Comparison of ENCODE assay signal across 2 cellular contexts in genomic region chr18:49486617-49486958, GRCh38.
TF ChIP-seq lines count a peak whose summit lies in the region.

No MANE protein-coding gene starts in this region.

TF ChIP-seq in A549, 52 proteins besides CTCF, POLR2A, EP300 and RAD21 (continued from another document):
- TF ChIP-seq, protein P1, sequence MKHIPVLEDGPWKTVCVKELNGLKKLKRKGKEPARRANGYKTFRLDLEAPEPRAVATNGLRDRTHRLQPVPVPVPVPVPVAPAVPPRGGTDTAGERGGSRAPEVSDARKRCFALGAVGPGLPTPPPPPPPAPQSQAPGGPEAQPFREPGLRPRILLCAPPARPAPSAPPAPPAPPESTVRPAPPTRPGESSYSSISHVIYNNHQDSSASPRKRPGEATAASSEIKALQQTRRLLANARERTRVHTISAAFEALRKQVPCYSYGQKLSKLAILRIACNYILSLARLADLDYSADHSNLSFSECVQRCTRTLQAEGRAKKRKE (CRISPR knock-in tag; IDR thresholded peaks at IDR 0.05; ENCODE audit: low read depth) = no peak
- TF ChIP-seq, protein P2, sequence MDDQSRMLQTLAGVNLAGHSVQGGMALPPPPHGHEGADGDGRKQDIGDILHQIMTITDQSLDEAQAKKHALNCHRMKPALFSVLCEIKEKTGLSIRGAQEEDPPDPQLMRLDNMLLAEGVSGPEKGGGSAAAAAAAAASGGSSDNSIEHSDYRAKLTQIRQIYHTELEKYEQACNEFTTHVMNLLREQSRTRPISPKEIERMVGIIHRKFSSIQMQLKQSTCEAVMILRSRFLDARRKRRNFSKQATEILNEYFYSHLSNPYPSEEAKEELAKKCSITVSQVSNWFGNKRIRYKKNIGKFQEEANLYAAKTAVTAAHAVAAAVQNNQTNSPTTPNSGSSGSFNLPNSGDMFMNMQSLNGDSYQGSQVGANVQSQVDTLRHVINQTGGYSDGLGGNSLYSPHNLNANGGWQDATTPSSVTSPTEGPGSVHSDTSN (IDR thresholded peaks at IDR 0.05) = no peak
- TF ChIP-seq RCOR1 (IDR thresholded peaks at IDR 0.05; ENCODE audit: low read depth, low read length) = no peak
- TF ChIP-seq JUN (IDR thresholded peaks at IDR 0.05) = no peak
- no peak for TF ChIP-seq E2F6 (IDR thresholded peaks at IDR 0.05; ENCODE audit: borderline replicate concordance, low read depth)
- TF ChIP-seq FOXS1 (CRISPR knock-in tag; IDR thresholded peaks at IDR 0.05) = no peak
- no peak for TF ChIP-seq MAFK (IDR thresholded peaks at IDR 0.05; ENCODE audit: partially characterized antibody)
- TF ChIP-seq FOSL2 (IDR thresholded peaks at IDR 0.05) = no peak
- TF ChIP-seq FOSL2 (CRISPR knock-in tag; IDR thresholded peaks at IDR 0.05) = no peak
- no peak for TF ChIP-seq HEYL (CRISPR knock-in tag; IDR thresholded peaks at IDR 0.05)

TF ChIP-seq in SK-N-SH treated with all-trans-retinoic acid at 6 μM for 48 hours, 23 proteins besides CTCF, POLR2A, EP300 and RAD21 (continued from another document):
- TF ChIP-seq TOX (CRISPR knock-in tag; IDR thresholded peaks at IDR 0.05; ENCODE audit: borderline replicate concordance) = no peak
TF ChIP-seq in SK-N-SH treated with all-trans-retinoic acid at 6 μM for 48 hours: peak in this region for 0.
